In genomic region chr7:91436655-91437054, GRCh38 we compare ENCODE assay signal across 21 cellular contexts.
A peak's percentile ranks its signal among the peaks of the same experiment; 100 is the strongest.
DNase-seq lines count a peak whose midpoint lies in the region; ATAC-seq lines count a peak whose summit lies in the region.
"Had no signal": no experiment of that assay in that cellular context is flagged by ENCODE, and none has a peak within 500 bp of the region (broad histone marks: within the 10 kb centered on the region; RNA-seq: fewer than 3 reads in every experiment).

No MANE protein-coding gene starts in this region.

- no peaks in the 10 kb centered on the region for H3K27me3 ChIP-seq in H7 (ENCODE audit: control insufficient read depth, insufficient read depth, low read length)

- no peaks in the 10 kb centered on the region for H3K36me3 ChIP-seq in H7 (replicated peaks; ENCODE audit: control insufficient read depth, insufficient read depth, low read length)
- H3K36me3 ChIP-seq: thoracic aorta had no signal

- no peak for ATAC-seq in GM18873 (IDR thresholded peaks at IDR 0.05; ENCODE audit: low FRiP score, unreplicated experiment)
- no peak for ATAC-seq in GM19023 (IDR thresholded peaks at IDR 0.05; ENCODE audit: unreplicated experiment)
- ATAC-seq: activated CD8-positive, alpha-beta memory T cell treated with anti-CD3 and anti-CD28 coated beads, Interleukin-2, amount 10 ng/mL, durations not matched to agents 7 days and 5 days; Panc1; right cardiac atrium had no signal

- peak; percentile 87 for DNase-seq in DMS153 (lab: John Stamatoyannopoulos, UW)
- peak; percentile 85 for DNase-seq in NCI-H1436 (lab: John Stamatoyannopoulos, UW)
- peak; percentile 11 for DNase-seq in NCI-H2227 (lab: John Stamatoyannopoulos, UW; ENCODE audit: unreplicated experiment)
- peak; percentile 75 for DNase-seq in SK-N-DZ (ENCODE audit: low spot score)
- no peak for DNase-seq in H7
- DNase-seq in activated CD4-positive, alpha-beta T cell treated with anti-CD3 and anti-CD28 coated beads, Interleukin-2, amount 50 U/mL, for 4 hours, result no peak
- DNase-seq: activated B cell treated with CpG ODN at 0.5 μM for 24 hours; activated CD8-positive, alpha-beta memory T cell treated with anti-CD3 and anti-CD28 coated beads, Interleukin-2, amount 10 ng/mL, durations not matched to agents 7 days and 5 days; activated gamma-delta T cell; anterior cingulate cortex; Caco-2; H9; mesendoderm; NCI-H226; right cardiac atrium; stimulated activated CD8-positive, alpha-beta memory T cell treated with anti-CD3 and anti-CD28 coated beads, Interleukin-4, amount 100 ng/mL, for 48 hours; T-helper 1 cell had no signal

- no peak overlapping the region for H3K4me3 ChIP-seq in H7 (ENCODE audit: insufficient read depth, low read depth, low read length)
- H3K4me3 ChIP-seq: thoracic aorta had no signal

Comparison
In these comparisons a context has a peak if more than half of its experiments do, and no peak if none do; other contexts are left out.
1. DNase-seq: peak in DMS153 (single experiment), NCI-H1436 (single experiment), NCI-H2227 (single experiment) and SK-N-DZ (single experiment); none in H7 (single experiment) and activated CD4-positive, alpha-beta T cell treated with anti-CD3 and anti-CD28 coated beads, Interleukin-2, amount 50 U/mL, for 4 hours (0 of 2).